Comparison of ENCODE assay signal across 22 cellular contexts in genomic region chr9:137057545-137057944, GRCh38.
DNase-seq lines count a peak whose midpoint lies in the region; ATAC-seq and TF ChIP-seq lines count a peak whose summit lies in the region.
"Had no signal": no experiment of that assay in that cellular context is flagged by ENCODE, and none has a peak within 500 bp of the region (broad histone marks: within the 10 kb centered on the region; RNA-seq: fewer than 3 reads in every experiment).

No MANE protein-coding gene starts in this region.

- no peak for TF ChIP-seq CTCF in VCaP (conservative IDR thresholded peaks at IDR 0.05)

- DNase-seq in COR-L47 (lab: John Stamatoyannopoulos, UW) (peak; percentile 63), DMS79 treated with DMSO at 0.1 percent for 48 hours (lab: John Stamatoyannopoulos, UW) (peak; percentile 65), NCI-H2196 (lab: John Stamatoyannopoulos, UW; ENCODE audit: unreplicated experiment) (peak; percentile 84), germinal center (ENCODE audit: low spot score) (no peak)
- DNase-seq: activated CD4-positive, CD25-positive, alpha-beta regulatory T cell; activated CD8-positive, alpha-beta T cell treated with anti-CD3 and anti-CD28 coated beads for 36 hours; activated naive CD4-positive, alpha-beta T cell treated with anti-CD3 and anti-CD28 coated beads for 36 hours; activated T-cell treated with anti-CD3 and anti-CD28 coated beads, Interleukin-2, amount 50 U/mL, for 4 hours; anterior cingulate cortex; Caco-2; effector CD4-positive, alpha-beta T cell; gastrocnemius medialis; mesendoderm; natural killer cell; stimulated activated naive CD8-positive, alpha-beta T cell treated with anti-CD3 and anti-CD28 coated beads, Interleukin-15, Interleukin-2, amounts not matched to agents 100 U/mL and 50 U/mL, for 24 hours; tibial artery had no signal

- H3K27ac ChIP-seq in VCaP, result peak overlapping the region; percentile 77
- H3K27ac ChIP-seq: gastrocnemius medialis, pancreas, SK-N-MC, tibial artery had no signal

- ATAC-seq in HG02623 (IDR thresholded peaks at IDR 0.05; ENCODE audit: unreplicated experiment) (no peak), GM21367 (IDR thresholded peaks at IDR 0.05; ENCODE audit: unreplicated experiment) (no peak)
- ATAC-seq: activated CD8-positive, alpha-beta T cell treated with anti-CD3 and anti-CD28 coated beads for 36 hours; activated T-cell treated with anti-CD3 and anti-CD28 coated beads, Interleukin-2, amount 50 U/mL, for 4 hours; gastrocnemius medialis; K562; natural killer cell; pancreas; stimulated activated naive CD8-positive, alpha-beta T cell treated with anti-CD3 and anti-CD28 coated beads, Interleukin-15, Interleukin-2, amounts not matched to agents 100 U/mL and 50 U/mL, for 24 hours had no signal
